In genomic region chr1:228455715-228456114, GRCh38 we compare ENCODE assay signal across 10 cellular contexts. TPM values are rescaled to one million over a fixed set of nuclear protein-coding genes. Genes with fewer than 3 reads are reported as not detected.
DNase-seq lines count a peak whose midpoint lies in the region; ATAC-seq and TF ChIP-seq lines count a peak whose summit lies in the region.
"Had no signal": no experiment of that assay in that cellular context is flagged by ENCODE, and none has a peak within 500 bp of the region (broad histone marks: within the 10 kb centered on the region; RNA-seq: fewer than 3 reads in every experiment).

No MANE protein-coding gene starts in this region.

- H3K4me1 Mint-ChIP-seq in stimulated activated naive CD8-positive, alpha-beta T cell treated with anti-CD3 and anti-CD28 coated beads, Interleukin-15, amount 100 ng/mL, for 72 hours = peaks cover 47% of the 10 kb centered on the region
- peaks cover 18% of the 10 kb centered on the region in 2 donors for H3K4me1 Mint-ChIP-seq in stimulated activated naive B cell treated with anti-CD40 and anti-IgM and Interleukin-4, amounts not matched to agents 10 μg/mL and 1 μg/mL and 100 μg/mL, for 72 hours

- H3K27ac Mint-ChIP-seq in stimulated activated naive CD8-positive, alpha-beta T cell treated with anti-CD3 and anti-CD28 coated beads, Interleukin-15, amount 100 ng/mL, for 72 hours = peak overlapping the region in 1 of 2 donors; percentile 48
- no peak overlapping the region for H3K27ac Mint-ChIP-seq in stimulated activated naive B cell treated with anti-CD40 and anti-IgM and Interleukin-4, amounts not matched to agents 10 μg/mL and 1 μg/mL and 100 μg/mL, for 72 hours

- H3K9me3 ChIP-seq in cardiac muscle cell (ENCODE audit: low read depth) (no peaks in the 10 kb centered on the region), NT2/D1 (ENCODE audit: insufficient read depth, low read length) (no peaks in the 10 kb centered on the region)
- H3K9me3 ChIP-seq: gastroesophageal sphincter, Peyer's patch had no signal

- no peak overlapping the region for H3K27ac ChIP-seq in cardiac muscle cell
- H3K27ac ChIP-seq: Peyer's patch had no signal

- peaks cover 0 to 4% of the 10 kb centered on the region in 2 donors for H3K36me3 Mint-ChIP-seq in stimulated activated naive B cell treated with anti-CD40 and anti-IgM and Interleukin-4, amounts not matched to agents 10 μg/mL and 1 μg/mL and 100 μg/mL, for 72 hours

- DNase-seq in cardiac muscle cell (ENCODE audit: low read depth in 1 of 2, low spot score in 1 of 2) (peak in 1 of 2 donors; percentile 22), Right ventricle myocardium inferior (ENCODE audit: missing footprints) (no peak), NT2/D1 (ENCODE audit: low read depth, low spot score) (no peak), dermis blood vessel endothelial cell (peak; percentile 36), omental fat pad (ENCODE audit: low spot score) (no peak), HEK293T (ENCODE audit: extremely low spot score) (no peak)
- DNase-seq in stimulated activated naive CD8-positive, alpha-beta T cell treated with anti-CD3 and anti-CD28 coated beads, Interleukin-15, amount 100 ng/mL, for 72 hours = no peak
- DNase-seq in stimulated activated naive B cell treated with anti-CD40 and anti-IgM and Interleukin-4, amounts not matched to agents 10 μg/mL and 1 μg/mL and 100 μg/mL, for 72 hours = no peak
- DNase-seq: Peyer's patch had no signal

- no peaks in the 10 kb centered on the region for H3K9me3 Mint-ChIP-seq in stimulated activated naive CD8-positive, alpha-beta T cell treated with anti-CD3 and anti-CD28 coated beads, Interleukin-15, amount 100 ng/mL, for 72 hours
- no peaks in the 10 kb centered on the region for H3K9me3 Mint-ChIP-seq in stimulated activated naive B cell treated with anti-CD40 and anti-IgM and Interleukin-4, amounts not matched to agents 10 μg/mL and 1 μg/mL and 100 μg/mL, for 72 hours

- H3K4me3 Mint-ChIP-seq in stimulated activated naive CD8-positive, alpha-beta T cell treated with anti-CD3 and anti-CD28 coated beads, Interleukin-15, amount 100 ng/mL, for 72 hours = peak overlapping the region; percentile 31 to 66
- H3K4me3 Mint-ChIP-seq in stimulated activated naive B cell treated with anti-CD40 and anti-IgM and Interleukin-4, amounts not matched to agents 10 μg/mL and 1 μg/mL and 100 μg/mL, for 72 hours = no peak overlapping the region

- POLR2A ChIA-PET in HEK293T (lab: Yijun Ruan, JAX) = interaction anchor here (1.1 to 4.2 kb wide), 3 partner anchors 31 to 79 kb away, joined by 3 to 38 read pairs (median 3); partner anchors contain the start of gene RNF187

- H3K4me1 ChIP-seq in cardiac muscle cell (ENCODE audit: low read depth) (peaks cover 14% of the 10 kb centered on the region), NT2/D1 (ENCODE audit: insufficient read depth, insufficient read length) (peaks cover 5% of the 10 kb centered on the region)

- peaks cover 3% of the 10 kb centered on the region for H3K27me3 ChIP-seq in cardiac muscle cell
- H3K27me3 ChIP-seq in NT2/D1 (ENCODE audit: insufficient read depth, insufficient read length) = no peaks in the 10 kb centered on the region
- H3K27me3 ChIP-seq: Peyer's patch had no signal

- TF ChIP-seq CTCF in cardiac muscle cell (IDR thresholded peaks at IDR 0.05; ENCODE audit: low read depth, low read length) (peak; percentile 30), omental fat pad (IDR thresholded peaks at IDR 0.05) (no peak)

- H3K36me3 ChIP-seq in cardiac muscle cell (no peaks in the 10 kb centered on the region), NT2/D1 (ENCODE audit: insufficient read depth, insufficient read length, low read length) (peaks cover 5% of the 10 kb centered on the region)
- H3K36me3 ChIP-seq: gastroesophageal sphincter, Peyer's patch had no signal

- intact Hi-C loops in Right ventricle myocardium inferior (cut with DNase I) = loop anchor here (5.0 kb wide), 2 partner anchors 48 to 78 kb away; partner anchors contain the start of gene TRIM11

- ATAC-seq in Right ventricle myocardium inferior (no peak), omental fat pad (ENCODE audit: low FRiP score) (no peak)
- ATAC-seq in stimulated activated naive CD8-positive, alpha-beta T cell treated with anti-CD3 and anti-CD28 coated beads, Interleukin-15, amount 100 ng/mL, for 72 hours = no peak
- ATAC-seq in stimulated activated naive B cell treated with anti-CD40 and anti-IgM and Interleukin-4, amounts not matched to agents 10 μg/mL and 1 μg/mL and 100 μg/mL, for 72 hours (replicated peaks) = no peak
- ATAC-seq: gastroesophageal sphincter had no signal

- peak overlapping the region; percentile 94 for H3K9ac ChIP-seq in NT2/D1 (ENCODE audit: insufficient read length, low read depth)

- peaks cover 9% of the 10 kb centered on the region for H3K27me3 Mint-ChIP-seq in stimulated activated naive CD8-positive, alpha-beta T cell treated with anti-CD3 and anti-CD28 coated beads, Interleukin-15, amount 100 ng/mL, for 72 hours
- peaks cover 45 to 49% of the 10 kb centered on the region in 2 donors for H3K27me3 Mint-ChIP-seq in stimulated activated naive B cell treated with anti-CD40 and anti-IgM and Interleukin-4, amounts not matched to agents 10 μg/mL and 1 μg/mL and 100 μg/mL, for 72 hours

- H3K4me3 ChIP-seq in cardiac muscle cell (peak overlapping the region; percentile 54), NT2/D1 (ENCODE audit: insufficient read length, low read depth) (peak overlapping the region; percentile 97)
- H3K4me3 ChIP-seq: gastroesophageal sphincter, Peyer's patch had no signal

- CTCF ChIA-PET in HEK293T (lab: Yijun Ruan, JAX) = interaction anchor here (0.6 to 1.5 kb wide), 3 partner anchors 16 to 31 kb away, joined by 3 to 4 read pairs (median 3); no protein-coding TSS in a partner anchor

TF ChIP-seq in HEK293T, 16 proteins besides CTCF, POLR2A, EP300 and RAD21:
- TF ChIP-seq SP1 (IDR thresholded peaks at IDR 0.05) (no peak), ARNT (IDR thresholded peaks at IDR 0.05) (no peak), NFRKB (IDR thresholded peaks at IDR 0.05) (no peak), SUZ12 (IDR thresholded peaks at IDR 0.05) (no peak), FOXM1 (IDR thresholded peaks at IDR 0.05; ENCODE audit: borderline replicate concordance) (no peak), ELF4 (IDR thresholded peaks at IDR 0.05) (no peak)
TF ChIP-seq in HEK293T: peak in this region for 0.

RNA-seq across cellular contexts. Expression of gene RNF187, which starts 31.5 kb away (rescaled TPM):
- 86.5 and 119 TPM in 2 replicates for total RNA-seq in cardiac muscle cell
- 160 and 213 TPM in 2 replicates for polyA plus RNA-seq in cardiac muscle cell
- 85.4 TPM for total RNA-seq in Right ventricle myocardium inferior
- total RNA-seq in dermis blood vessel endothelial cell = 34.7 and 84.4 TPM in 2 replicates
- total RNA-seq in omental fat pad = 10 to 100 TPM; 20.8 to 26.5 (median 23.5) TPM

RNA-seq across cellular contexts. Expression of gene TRIM17, which starts 39.1 kb away (rescaled TPM):
- total RNA-seq in cardiac muscle cell = 6.7 and 17.9 TPM in 2 replicates
- polyA plus RNA-seq in cardiac muscle cell = 11.8 and 15.0 TPM in 2 replicates
- 0.38 TPM for total RNA-seq in Right ventricle myocardium inferior
- total RNA-seq in dermis blood vessel endothelial cell = not detected in 2 replicates
- 1 to 10 TPM in 2 of 4 donors, under 1 TPM in 1, not detected in 1; 0.96 to 3.3 (median 1.7) TPM for total RNA-seq in omental fat pad
- total RNA-seq: gastroesophageal sphincter had no signal

RNA-seq across cellular contexts. Expression of gene TRIM11, which starts 49.1 kb away (rescaled TPM):
- total RNA-seq in cardiac muscle cell (32.4 and 43.2 TPM in 2 replicates), Right ventricle myocardium inferior (7.7 TPM), dermis blood vessel endothelial cell (19.4 and 20.1 TPM in 2 replicates), omental fat pad (10 to 100 TPM; 11.3 to 23.5 (median 15.8) TPM)
- 16.4 and 18.5 TPM in 2 replicates for polyA plus RNA-seq in cardiac muscle cell

Comparison
In these comparisons a context has a peak if more than half of its experiments do, and no peak if none do; other contexts are left out.
1. H3K4me3 Mint-ChIP-seq: peak in stimulated activated naive CD8-positive, alpha-beta T cell treated with anti-CD3 and anti-CD28 coated beads, Interleukin-15, amount 100 ng/mL, for 72 hours (2 of 2); none in stimulated activated naive B cell treated with anti-CD40 and anti-IgM and Interleukin-4, amounts not matched to agents 10 μg/mL and 1 μg/mL and 100 μg/mL, for 72 hours (0 of 2).